13 cellular contexts compared by ENCODE assay signal in the genomic region with DNA sequence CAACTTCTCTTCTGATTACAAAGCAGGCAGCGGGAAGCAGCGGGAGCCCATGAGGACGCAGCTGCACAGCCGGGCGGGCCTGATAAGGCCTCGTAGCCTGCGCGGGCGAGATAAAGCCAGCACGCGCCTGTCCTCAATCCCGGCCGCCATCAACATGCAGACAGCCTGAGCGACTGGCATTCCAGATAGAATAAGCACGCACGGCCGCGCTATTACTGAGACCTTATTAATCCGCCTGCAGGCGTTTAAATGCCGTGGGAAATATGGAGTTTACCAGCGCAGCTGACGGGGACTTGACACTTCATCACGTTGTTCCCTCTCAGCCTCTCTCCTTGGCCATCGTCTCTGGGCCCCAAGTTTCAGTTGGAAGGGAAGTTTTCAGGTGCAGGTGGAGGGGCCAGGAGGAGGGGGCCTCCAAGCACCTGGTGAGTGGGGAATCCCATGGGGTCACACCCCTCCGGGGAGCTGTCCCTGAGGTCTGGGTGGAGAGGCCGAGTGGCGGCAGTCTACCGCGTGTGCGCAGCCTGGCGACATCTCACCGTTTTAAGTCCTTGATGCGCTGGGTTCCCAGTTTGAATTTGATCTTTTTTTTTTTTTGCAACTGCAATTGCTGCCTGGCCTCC. TPM values are rescaled to one million over a fixed set of nuclear protein-coding genes. Genes with fewer than 3 reads are reported as not detected.
DNase-seq lines count a peak whose midpoint lies in the region; ATAC-seq and TF ChIP-seq lines count a peak whose summit lies in the region.
"Had no signal": no experiment of that assay in that cellular context is flagged by ENCODE, and none has a peak within 500 bp of the region (broad histone marks: within the 10 kb centered on the region; RNA-seq: fewer than 3 reads in every experiment).

No MANE protein-coding gene starts in this region.

- peak overlapping the region in 7 of 8 donors; percentile 52 to 84 (median 62) for H3K4me3 Mint-ChIP-seq in naive B cell
- H3K4me3 Mint-ChIP-seq: activated naive CD4-positive, alpha-beta T cell treated with anti-CD3 and anti-CD28 coated beads for 36 hours had no signal

- H3K27ac Mint-ChIP-seq in naive B cell, result peak overlapping the region in 1 of 6 donors; percentile 67
- H3K27ac Mint-ChIP-seq: activated naive CD4-positive, alpha-beta T cell treated with anti-CD3 and anti-CD28 coated beads for 36 hours had no signal

- no peak overlapping the region for H3K27ac ChIP-seq in body of pancreas
- H3K27ac ChIP-seq: ovary had no signal

- ATAC-seq in body of pancreas, result peak; percentile 38
- ATAC-seq in naive B cell (ENCODE audit: low read depth in 2 of 2), result peak; percentile 46 to 62

- TF ChIP-seq CTCF in body of pancreas (IDR thresholded peaks at IDR 0.05), result no peak

- peaks cover 2 to 9% (median 3%) of the 10 kb centered on the region in 7 donors for H3K9me3 Mint-ChIP-seq in naive B cell
- H3K9me3 Mint-ChIP-seq: activated naive CD4-positive, alpha-beta T cell treated with anti-CD3 and anti-CD28 coated beads for 36 hours had no signal

- peaks cover 0 to 6% of the 10 kb centered on the region in 2 donors for H3K27me3 ChIP-seq in body of pancreas
- H3K27me3 ChIP-seq: ovary had no signal

- no peaks in the 10 kb centered on the region for H3K36me3 ChIP-seq in body of pancreas (replicated peaks in 1 of 2; ENCODE audit: insufficient read depth in 1 of 2, low read depth in 2 of 2)
- H3K36me3 ChIP-seq: ovary had no signal

- H3K4me1 ChIP-seq in body of pancreas, result no peaks in the 10 kb centered on the region

- no peak for TF ChIP-seq POLR2A in body of pancreas (IDR thresholded peaks at IDR 0.05)

- H3K4me3 ChIP-seq in Jurkat, Clone E6-1 (ENCODE audit: low read length), result no peak overlapping the region
- H3K4me3 ChIP-seq in body of pancreas, result no peak overlapping the region
- H3K4me3 ChIP-seq: ovary had no signal

- peak; percentile 88 for DNase-seq in DMS 273 (lab: John Stamatoyannopoulos, UW; ENCODE audit: unreplicated experiment)
- peak; percentile 68 for DNase-seq in Jurkat, Clone E6-1 (ENCODE audit: low read depth, low spot score)
- peak in 2 of 4 donors; percentile 10 to 27 for DNase-seq in body of pancreas
- DNase-seq in naive B cell, result no peak
- no peak for DNase-seq in SIG-M5 treated with dmso at 0.1 percent for 504 hours (lab: John Stamatoyannopoulos, UW; ENCODE audit: unreplicated experiment)
- DNase-seq in putamen (ENCODE audit: low spot score), result no peak
- no peak for DNase-seq in SKM-1 (lab: John Stamatoyannopoulos, UW; ENCODE audit: unreplicated experiment)
- DNase-seq in RPMI8226, result no peak
- DNase-seq: activated CD4-positive, CD25-positive, alpha-beta regulatory T cell; activated naive CD4-positive, alpha-beta T cell treated with anti-CD3 and anti-CD28 coated beads for 36 hours; effector CD4-positive, alpha-beta T cell had no signal

- H3K4me1 Mint-ChIP-seq in naive B cell, result peaks cover 24 to 27% (median 26%) of the 10 kb centered on the region in 3 donors

- peaks cover 3 to 66% (median 40%) of the 10 kb centered on the region in 3 donors for H3K27me3 Mint-ChIP-seq in naive B cell

- H3K9me3 ChIP-seq in body of pancreas, result peaks cover 0 to 6% (median 0%) of the 10 kb centered on the region in 3 donors

- H3K36me3 Mint-ChIP-seq in naive B cell, result peaks cover 0 to 12% of the 10 kb centered on the region in 2 donors

- WGBS in body of pancreas, 2 donors, result 29% methylated on average over 32 to 34 of the region's 34 CpGs

- intact Hi-C loops in body of pancreas (cut with DNase I), result no loop called here

RNA-seq across cellular contexts. Expression of gene CBFA2T3, which starts 27.3 kb away (rescaled TPM):
- 33.8 TPM for polyA plus RNA-seq in Jurkat, Clone E6-1 (2012; ENCODE audit: insufficient read depth, insufficient read length)
- 10 to 100 TPM in 1 of 2 donors, 1 to 10 TPM in 1; 7.8 to 16.2 TPM for total RNA-seq in body of pancreas
- polyA plus RNA-seq in naive B cell (ENCODE audit: low read depth in 6 of 6), result 10 to 100 TPM in 3 of 6 donors, 1 to 10 TPM in 2, under 1 TPM in 1; 0.14 to 19.0 (median 10.0) TPM
- total RNA-seq: activated naive CD4-positive, alpha-beta T cell treated with anti-CD3 and anti-CD28 coated beads for 36 hours; Daoy had no signal

Comparison
In these comparisons a context has a peak if more than half of its experiments do, and no peak if none do; other contexts are left out.
1. DNase-seq: peak in DMS 273 (single experiment) and Jurkat, Clone E6-1 (single experiment); none in naive B cell (single experiment), SIG-M5 treated with dmso at 0.1 percent for 504 hours (single experiment), putamen (single experiment), SKM-1 (single experiment) and RPMI8226 (single experiment).